28 cellular contexts compared by ENCODE assay signal in the genomic region with DNA sequence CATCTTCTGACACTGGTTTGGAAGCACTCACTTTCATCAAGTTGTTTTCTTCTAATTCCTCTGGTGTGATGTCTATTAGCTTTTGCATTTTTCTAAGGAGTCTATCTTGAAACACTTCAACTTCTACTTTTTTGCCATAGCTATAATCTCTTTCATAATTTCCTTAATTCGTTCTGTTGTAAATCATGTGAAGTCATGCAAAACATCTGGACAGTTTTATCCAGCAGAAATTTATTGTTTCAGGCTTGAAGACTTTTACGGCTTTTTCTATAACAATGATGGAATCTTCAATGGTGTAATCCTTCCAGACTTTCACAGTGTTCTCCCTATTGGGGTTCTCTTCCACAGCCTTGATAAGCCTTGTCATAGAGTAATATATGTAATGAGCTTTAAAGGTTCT.
"Had no signal": no experiment of that assay in that cellular context is flagged by ENCODE, and none has a peak within 500 bp of the region (broad histone marks: within the 10 kb centered on the region; RNA-seq: fewer than 3 reads in every experiment).

No MANE protein-coding gene starts in this region.

- H3K4me1 Mint-ChIP-seq: naive thymus-derived CD4-positive, alpha-beta T cell; nephron; stimulated activated naive B cell treated with anti-CD40 and anti-IgM and Interleukin-4, amounts not matched to agents 10 μg/mL and 1 μg/mL and 100 μg/mL, for 72 hours had no signal

- H3K27ac ChIP-seq: esophagus squamous epithelium, gastroesophageal sphincter, heart left ventricle, left lung, ovary, psoas muscle, skin epidermis, thoracic aorta, tibial nerve, upper lobe of right lung, uterus had no signal

- H3K9me3 ChIP-seq: esophagus squamous epithelium, ovary, upper lobe of right lung, uterus had no signal

- H3K36me3 Mint-ChIP-seq: stimulated activated naive B cell treated with anti-CD40 and anti-IgM and Interleukin-4, amounts not matched to agents 10 μg/mL and 1 μg/mL and 100 μg/mL, for 72 hours had no signal

- H3K4me1 ChIP-seq: esophagus squamous epithelium, gastroesophageal sphincter, heart left ventricle, left lung, psoas muscle, tibial nerve, upper lobe of right lung, uterus had no signal

- H3K27ac Mint-ChIP-seq: effector memory CD8-positive, alpha-beta T cell; naive thymus-derived CD4-positive, alpha-beta T cell; nephron; stimulated activated naive B cell treated with anti-CD40 and anti-IgM and Interleukin-4, amounts not matched to agents 10 μg/mL and 1 μg/mL and 100 μg/mL, for 72 hours; stimulated activated naive CD8-positive, alpha-beta T cell treated with anti-CD3 and anti-CD28 coated beads, Interleukin-15, Interleukin-2, amounts not matched to agents 100 ng/mL and 50 ng/mL, for 24 hours had no signal

- H3K27me3 Mint-ChIP-seq: effector memory CD8-positive, alpha-beta T cell; naive thymus-derived CD4-positive, alpha-beta T cell; stimulated activated naive B cell treated with anti-CD40 and anti-IgM and Interleukin-4, amounts not matched to agents 10 μg/mL and 1 μg/mL and 100 μg/mL, for 72 hours; stimulated activated naive CD8-positive, alpha-beta T cell treated with anti-CD3 and anti-CD28 coated beads, Interleukin-15, Interleukin-2, amounts not matched to agents 100 ng/mL and 50 ng/mL, for 24 hours had no signal

- H3K36me3 ChIP-seq: esophagus squamous epithelium, gastroesophageal sphincter, heart left ventricle, left lung, ovary, thoracic aorta, tibial nerve, upper lobe of right lung, uterus had no signal

- H3K4me3 ChIP-seq: esophagus squamous epithelium, gastroesophageal sphincter, heart left ventricle, left lung, ovary, psoas muscle, skin epidermis, thoracic aorta, tibial nerve, upper lobe of right lung, uterus had no signal

- H3K4me3 Mint-ChIP-seq: effector memory CD8-positive, alpha-beta T cell; naive thymus-derived CD4-positive, alpha-beta T cell; nephron; stimulated activated naive B cell treated with anti-CD40 and anti-IgM and Interleukin-4, amounts not matched to agents 10 μg/mL and 1 μg/mL and 100 μg/mL, for 72 hours; stimulated activated naive CD8-positive, alpha-beta T cell treated with anti-CD3 and anti-CD28 coated beads, Interleukin-15, Interleukin-2, amounts not matched to agents 100 ng/mL and 50 ng/mL, for 24 hours had no signal

- H3K27me3 ChIP-seq: esophagus squamous epithelium, gastroesophageal sphincter, heart left ventricle, left lung, ovary, tibial nerve, upper lobe of right lung, uterus had no signal

- DNase-seq: cortex of kidney; effector memory CD8-positive, alpha-beta T cell; erythroblast; esophagus squamous epithelium; foreskin fibroblast; heart left ventricle; hippocampal formation; left cardiac atrium; left lung; mesendoderm; midbrain; naive thymus-derived CD4-positive, alpha-beta T cell; nucleus accumbens; ovary; posterior cingulate gyrus; psoas muscle; right cardiac atrium; stimulated activated CD4-positive, alpha-beta T cell treated with anti-CD3 and anti-CD28 coated beads, Interleukin-15, amount 100 ng/mL, for 24 hours; stimulated activated CD4-positive, alpha-beta T cell treated with anti-CD3 and anti-CD28 coated beads, Interleukin-2, amount 100 ng/mL, for 48 hours; stimulated activated naive B cell treated with anti-CD40 and anti-IgM and Interleukin-4, amounts not matched to agents 10 μg/mL and 1 μg/mL and 100 μg/mL, for 72 hours; upper lobe of right lung; uterus had no signal
